Comparison of ENCODE assay signal across 8 cellular contexts in the genomic region with DNA sequence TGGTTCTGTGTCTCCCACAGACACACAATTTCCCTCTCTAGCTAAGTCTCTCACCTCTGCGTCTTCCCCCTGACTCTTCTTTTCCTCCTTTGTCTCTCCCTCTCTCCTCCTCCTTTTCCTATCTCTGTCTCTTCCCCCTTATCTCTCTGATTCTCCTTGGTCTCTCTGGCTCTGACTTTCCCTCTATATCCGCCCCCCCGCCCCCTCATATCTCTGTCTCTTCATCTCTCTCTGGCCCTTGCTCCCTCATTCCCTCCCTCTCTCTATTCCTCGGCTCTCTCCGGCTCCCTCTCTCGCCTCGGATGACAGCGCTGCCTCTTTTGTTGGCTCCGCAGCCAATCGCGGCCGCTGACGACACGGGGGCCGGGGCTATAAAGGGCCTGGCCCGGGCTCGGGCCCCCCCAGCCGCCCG.
A peak's percentile ranks its signal among the peaks of the same experiment; 100 is the strongest.
DNase-seq lines count a peak whose midpoint lies in the region; ATAC-seq and TF ChIP-seq lines count a peak whose summit lies in the region.

Gene GDF11 (plus strand): TSS at position 404 of the 412 bp plus-strand sequence. CDS start 195 bp downstream, outside the sequence.

- no peaks in the 10 kb centered on the region for H3K9me3 ChIP-seq in iPS DF 6.9 (ENCODE audit: control insufficient read depth, insufficient read depth, low read length)

- peaks cover 4% of the 10 kb centered on the region; the same call in 1 of the 2 replicates for H3K4me1 ChIP-seq in iPS DF 6.9 (ENCODE audit: control insufficient read depth, insufficient read depth, low read length)

- no peaks in the 10 kb centered on the region for H3K36me3 ChIP-seq in iPS DF 6.9 (ENCODE audit: control insufficient read depth, insufficient read depth, low read length)

- ATAC-seq in GM18870 (IDR thresholded peaks at IDR 0.05; ENCODE audit: unreplicated experiment): no peak

- TF ChIP-seq CTCF in HFF-Myc (IDR thresholded peaks at IDR 0.05; ENCODE audit: low read depth, low read length, missing control alignments): no peak
- no peak for TF ChIP-seq CTCF in astrocyte of the spinal cord (IDR thresholded peaks at IDR 0.05; ENCODE audit: low read depth, low read length)
- TF ChIP-seq CTCF in retinal pigment epithelial cell (conservative IDR thresholded peaks at IDR 0.05; ENCODE audit: low read depth, low read length): no peak

- no peak within 1 kb of the TSS for H3K27ac ChIP-seq in iPS DF 6.9 (ENCODE audit: low read length)

- H3K27me3 ChIP-seq in iPS DF 6.9 (ENCODE audit: control insufficient read depth, insufficient read depth, low read length): no peaks in the 10 kb centered on the region

- no CpG with 5 or more reads among the region's 19 CpGs for WGBS in iPS DF 6.9 (ENCODE audit: insufficient coverage, insufficient read length)

- H3K4me3 ChIP-seq in HFF-Myc (replicated peaks; ENCODE audit: low read depth, low read length): peak within 1 kb of the TSS; percentile 77
- H3K4me3 ChIP-seq in astrocyte of the spinal cord (ENCODE audit: low read depth, low read length): peak within 1 kb of the TSS; percentile 72
- H3K4me3 ChIP-seq in iPS DF 6.9 (ENCODE audit: low read length): peak within 1 kb of the TSS; percentile 93
- peak within 1 kb of the TSS; percentile 69 for H3K4me3 ChIP-seq in retinal pigment epithelial cell (ENCODE audit: low read length)

- peak; percentile 50 for DNase-seq in DMS79 treated with DMSO at 0.1 percent for 48 hours (lab: John Stamatoyannopoulos, UW)
- DNase-seq in HFF-Myc (ENCODE audit: extremely low read depth, low read depth): no peak
- DNase-seq in NCI-H2029 treated with DMSO at 0.1 percent for 48 hours (lab: John Stamatoyannopoulos, UW): peak; percentile 34
- peak; percentile 61 for DNase-seq in T1000 (lab: John Stamatoyannopoulos, UW)
- peak; percentile 73 for DNase-seq in astrocyte of the spinal cord (ENCODE audit: low read depth, low spot score)
- DNase-seq in iPS DF 6.9 (ENCODE audit: low read depth, low spot score): no peak
- no peak for DNase-seq in retinal pigment epithelial cell (ENCODE audit: low read depth)

- in situ Hi-C loops in astrocyte of the spinal cord (cut with HindIII; ENCODE audit: low sequenced_read_pairs): no loop called here

Comparison
In these comparisons a context has a peak if more than half of its experiments do, and no peak if none do; other contexts are left out.
1. DNase-seq: peak in DMS79 treated with DMSO at 0.1 percent for 48 hours (single experiment), NCI-H2029 treated with DMSO at 0.1 percent for 48 hours (single experiment), T1000 (single experiment) and astrocyte of the spinal cord (single experiment); none in HFF-Myc (single experiment), iPS DF 6.9 (single experiment) and retinal pigment epithelial cell (single experiment).
2. Peak in every context shown above with its lines, with median percentiles within 50 percentile points of each other: H3K4me3 ChIP-seq.